In the genomic region with DNA sequence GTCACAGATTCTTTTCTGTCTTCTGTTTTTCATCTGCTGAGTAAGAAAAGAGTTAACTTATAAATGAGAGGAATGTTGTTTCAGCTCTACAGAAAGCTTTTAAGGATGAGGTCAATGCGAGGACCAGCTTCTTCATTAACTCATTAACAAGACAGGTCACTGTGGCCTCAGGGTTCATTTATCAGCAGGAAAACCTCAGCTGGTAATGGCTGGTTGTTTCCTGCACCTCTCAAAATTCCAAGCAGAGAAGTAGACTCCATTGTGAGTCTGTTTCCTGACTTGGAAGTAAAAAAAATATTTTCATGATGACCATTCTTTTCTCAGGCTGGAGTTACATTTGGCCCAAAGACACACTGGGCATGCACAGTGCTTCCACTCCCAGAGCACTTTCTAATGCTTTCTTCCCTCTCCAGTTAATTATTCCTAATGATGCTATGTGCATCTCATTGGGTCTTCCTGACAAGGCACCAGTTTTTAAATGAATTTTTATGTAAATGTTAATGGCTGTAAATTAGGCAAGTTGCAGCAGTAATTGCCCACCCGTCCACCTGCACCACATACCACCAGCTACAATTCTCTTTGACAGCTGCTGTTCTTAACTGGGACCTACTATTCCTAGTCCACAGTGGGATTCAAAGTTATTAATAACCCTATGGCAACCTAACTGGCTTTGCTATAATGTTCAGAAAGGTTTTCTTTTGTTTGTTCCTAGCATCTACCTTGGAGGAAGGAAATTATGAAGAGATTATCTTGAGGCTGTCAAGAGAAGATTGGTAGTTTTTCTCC, we compare ENCODE assay signal across 9 cellular contexts.
DNase-seq lines count a peak whose midpoint lies in the region; FAIRE-seq and TF ChIP-seq lines count a peak whose summit lies in the region.
"Had no signal": no experiment of that assay in that cellular context is flagged by ENCODE, and none has a peak within 500 bp of the region (broad histone marks: within the 10 kb centered on the region; RNA-seq: fewer than 3 reads in every experiment).

No MANE protein-coding gene starts in this region.

- H3K4me1 Mint-ChIP-seq in astrocyte (ENCODE audit: low read depth, unreplicated experiment) = peaks cover 53% of the 10 kb centered on the region

- peak; percentile 5 for FAIRE-seq in astrocyte (lab: Jason Lieb, UNC)

- no peaks in the 10 kb centered on the region for H3K27me3 Mint-ChIP-seq in astrocyte (ENCODE audit: low read depth, unreplicated experiment)

- no peaks in the 10 kb centered on the region for H3K9me3 ChIP-seq in astrocyte (ENCODE audit: insufficient read depth, low read depth, low read length)

- no peaks in the 10 kb centered on the region for H4K20me1 ChIP-seq in astrocyte (ENCODE audit: insufficient read depth, low read length)

- no peaks in the 10 kb centered on the region for H3K27me3 ChIP-seq in astrocyte (ENCODE audit: insufficient read depth, low read length)

- DNase-seq in ELF-1 (ENCODE audit: low read depth, low spot score) (peak; percentile 73), astrocyte (ENCODE audit: low read depth) (peak; percentile 83), hepatic stellate cell (ENCODE audit: low spot score) (peak; percentile 28), retina (peak; percentile 36), COR-L47 (lab: John Stamatoyannopoulos, UW) (no peak), HCEC 1CT (no peak), putamen (ENCODE audit: low spot score) (no peak), posterior cingulate gyrus (no peak)
- DNase-seq: occipital lobe had no signal

- TF ChIP-seq CTCF in astrocyte (IDR thresholded peaks at IDR 0.05; ENCODE audit: insufficient read depth, low read depth, low read length) = no peak

- peaks cover 2% of the 10 kb centered on the region for H3K9me3 Mint-ChIP-seq in astrocyte (ENCODE audit: unreplicated experiment)

- peak overlapping the region; percentile 67 for H3K27ac Mint-ChIP-seq in astrocyte (ENCODE audit: unreplicated experiment)

- H3K27ac ChIP-seq in astrocyte (ENCODE audit: low read depth, low read length) = peak overlapping the region; percentile 31

- peaks cover 6% of the 10 kb centered on the region for H3K36me3 Mint-ChIP-seq in astrocyte (ENCODE audit: low read depth, unreplicated experiment)

- H3K4me2 ChIP-seq in astrocyte (ENCODE audit: low read length) = peak overlapping the region; percentile 41

- H3K4me3 Mint-ChIP-seq in astrocyte (ENCODE audit: unreplicated experiment) = no peak overlapping the region

- H3K9ac ChIP-seq in astrocyte (ENCODE audit: low read length) = no peak overlapping the region

- no peak overlapping the region for H3K4me3 ChIP-seq in astrocyte (ENCODE audit: insufficient read depth, low read depth, low read length)

- H3K4me1 ChIP-seq in astrocyte (ENCODE audit: insufficient read depth, low read length) = peaks cover 31% of the 10 kb centered on the region

- H3K36me3 ChIP-seq in astrocyte (ENCODE audit: insufficient read depth, low read length) = no peaks in the 10 kb centered on the region

- no peaks in the 10 kb centered on the region for H3K79me2 ChIP-seq in astrocyte (ENCODE audit: insufficient read depth, low read length)

- intact Hi-C loops in posterior cingulate gyrus (cut with DNase I) = no loop called here

- H2AFZ ChIP-seq in astrocyte (ENCODE audit: low read depth, low read length) = no peak overlapping the region

Comparison
In these comparisons a context has a peak if more than half of its experiments do, and no peak if none do; other contexts are left out.
1. DNase-seq: peak in ELF-1 (single experiment), astrocyte (single experiment), hepatic stellate cell (single experiment) and retina (single experiment); none in COR-L47 (single experiment), HCEC 1CT (single experiment), putamen (single experiment) and posterior cingulate gyrus (0 of 10).